In genomic region chr14:71703477-71703876, GRCh38 we compare ENCODE assay signal across 13 cellular contexts.
A peak's percentile ranks its signal among the peaks of the same experiment; 100 is the strongest.
DNase-seq lines count a peak whose midpoint lies in the region; ATAC-seq, FAIRE-seq and TF ChIP-seq lines count a peak whose summit lies in the region.
"Had no signal": no experiment of that assay in that cellular context is flagged by ENCODE, and none has a peak within 500 bp of the region (broad histone marks: within the 10 kb centered on the region; RNA-seq: fewer than 3 reads in every experiment).

No MANE protein-coding gene starts in this region.

- TSS peak; percentile 5 for BruUV-seq in GM12878 (replicated peaks; lab: Mats Ljungman, UMichigan)

- no peaks in the 10 kb centered on the region for H3K79me2 ChIP-seq in GM12878 (ENCODE audit: control insufficient read depth, insufficient read depth, low read length)

- H3K36me3 ChIP-seq in GM12878 (ENCODE audit: control insufficient read depth in 2 of 2, insufficient read depth in 2 of 2, low read length in 1 of 2): peaks cover 2 to 26% of the 10 kb centered on the region in 2 experiments
- no peaks in the 10 kb centered on the region for H3K36me3 ChIP-seq in testis (ENCODE audit: low read depth, missing control alignments)

- SMC1A ChIA-PET in GM12878 (lab: Charles Lee; ENCODE audit: uncharacterized antibody, unreplicated experiment): interaction anchor here (1.4 kb wide), 2 partner anchors 13 to 385 kb away, joined by 3 read pairs; no protein-coding TSS in a partner anchor

- in situ Hi-C loops in GM12878 (cut with MboI): no loop called here

- no peak for TF ChIP-seq RAD21 in GM12878 (IDR thresholded peaks at IDR 0.05; ENCODE audit: insufficient read depth, low read depth, low read length)

- no peak overlapping the region for H3K4me2 ChIP-seq in GM12878 (ENCODE audit: control insufficient read depth, insufficient read depth)

- 98% methylated on average over 4 of the region's 4 CpGs for WGBS in GM12878 (ENCODE audit: insufficient coverage, insufficient replicate concordance, low lambda C conversion rate, missing lambda C conversion rate)
- WGBS in right cardiac atrium: 14% methylated on average over 4 of the region's 4 CpGs
- 23 to 43% methylated on average over 4 of the region's 4 CpGs for WGBS in testis, 2 donors

- CTCF ChIA-PET in GM12878 (lab: Yijun Ruan, JAX): interaction anchor here (1.1 kb wide), 2 partner anchors 8 to 12 kb away, joined by 3 read pairs; no protein-coding TSS in a partner anchor

- RAD21 ChIA-PET in GM12878 (lab: Charles Lee; ENCODE audit: unreplicated experiment): no interaction called here

- intact Hi-C loops in Right ventricle myocardium superior (cut with DNase I) (no loop called here), cardiac septum (cut with DNase I) (no loop called here), GM12878 (cut with micrococcal nuclease; ENCODE audit: unreplicated experiment) (no loop called here), right cardiac atrium (cut with DNase I) (no loop called here), testis (cut with DNase I; ENCODE audit: low total_unique reads) (no loop called here)

- TF ChIP-seq EP300 in GM12878 (IDR thresholded peaks at IDR 0.05; ENCODE audit: borderline replicate concordance in 1 of 2, control insufficient read depth in 1 of 2, low read depth in 2 of 2, low read length in 2 of 2): no peak

- ATAC-seq in Right ventricle myocardium superior (ENCODE audit: poor library complexity): peak; percentile 52
- ATAC-seq in GM12878: no peak
- peak; percentile 40 to 64 for ATAC-seq in right cardiac atrium
- ATAC-seq: psoas muscle had no signal

- TF ChIP-seq POLR2A in GM12878 (IDR thresholded peaks at IDR 0.05; ENCODE audit: low read depth, low read length) (no peak), testis (IDR thresholded peaks at IDR 0.05) (no peak)

- no peak for DNase-seq in Right ventricle myocardium superior
- DNase-seq in cardiac septum (ENCODE audit: low spot score): no peak
- no peak for DNase-seq in GM12878 (ENCODE audit: low read depth, low spot score)
- DNase-seq in right cardiac atrium: no peak
- peak; percentile 40 for DNase-seq in testis
- no peak for DNase-seq in activated CD8-positive, alpha-beta memory T cell treated with anti-CD3 and anti-CD28 coated beads, Interleukin-2, amount 50 U/mL, for 4 hours
- no peak for DNase-seq in DMS114 treated with DMSO at 0.1 percent for 48 hours (lab: John Stamatoyannopoulos, UW; ENCODE audit: unreplicated experiment)
- DNase-seq in SW480 (ENCODE audit: low spot score): no peak
- DNase-seq: kidney glomerular epithelial cell, NCI-H1092 treated with DMSO at 0.1 percent for 48 hours, psoas muscle, thyroid gland had no signal

- H3K9me3 ChIP-seq in GM12878 (replicated peaks; ENCODE audit: control insufficient read depth, insufficient read depth, low read length): no peaks in the 10 kb centered on the region
- H3K9me3 ChIP-seq in right cardiac atrium (ENCODE audit: control insufficient read depth, low read length): no peaks in the 10 kb centered on the region
- no peaks in the 10 kb centered on the region for H3K9me3 ChIP-seq in testis
- H3K9me3 ChIP-seq: esophagus muscularis mucosa, psoas muscle, thyroid gland had no signal

- no peak overlapping the region for H3K9ac ChIP-seq in GM12878 (ENCODE audit: control insufficient read depth, insufficient read depth, low read length)

- POLR2A ChIA-PET in GM12878 (lab: Charles Lee): no interaction called here

- no peaks in the 10 kb centered on the region for H4K20me1 ChIP-seq in GM12878 (ENCODE audit: control insufficient read depth, insufficient read depth)

- H3K27me3 ChIP-seq in GM12878 (replicated peaks in 1 of 2; ENCODE audit: control insufficient read depth in 2 of 2, insufficient read depth in 2 of 2, low read length in 1 of 2) (no peaks in the 10 kb centered on the region), right cardiac atrium (ENCODE audit: control insufficient read depth, insufficient read depth) (no peaks in the 10 kb centered on the region), testis (no peaks in the 10 kb centered on the region)
- H3K27me3 ChIP-seq: esophagus muscularis mucosa, thyroid gland had no signal

- no peak for TF ChIP-seq CTCF in GM12878 (IDR thresholded peaks at IDR 0.05 in 2 of 3, conservative IDR thresholded peaks at IDR 0.05 in 1 of 3; ENCODE audit: control insufficient read depth in 2 of 3, extremely low read depth in 1 of 3, insufficient read depth in 1 of 3, low read depth in 3 of 3, low read length in 3 of 3)
- TF ChIP-seq CTCF in testis (IDR thresholded peaks at IDR 0.05): no peak

- no peaks in the 10 kb centered on the region for H3K4me1 ChIP-seq in GM12878 (ENCODE audit: control insufficient read depth, insufficient read depth, low read length)
- H3K4me1 ChIP-seq in right cardiac atrium (ENCODE audit: control insufficient read depth, insufficient read depth, low read length): no peaks in the 10 kb centered on the region
- no peaks in the 10 kb centered on the region for H3K4me1 ChIP-seq in testis
- H3K4me1 ChIP-seq: psoas muscle had no signal

- no peak overlapping the region for H2AFZ ChIP-seq in GM12878 (ENCODE audit: control insufficient read depth, low read depth, low read length)

- H3K4me3 ChIP-seq in GM12878: no peak overlapping the region
- H3K4me3 ChIP-seq in right cardiac atrium (ENCODE audit: low read length): no peak overlapping the region
- H3K4me3 ChIP-seq in testis: no peak overlapping the region
- H3K4me3 ChIP-seq: esophagus muscularis mucosa, psoas muscle, thyroid gland had no signal

- FAIRE-seq in GM12878 (lab: Jason Lieb, UNC): no peak

- H3K27ac ChIP-seq in GM12878 (ENCODE audit: control insufficient read depth, insufficient read depth) (no peak overlapping the region), right cardiac atrium (ENCODE audit: low read length) (no peak overlapping the region), testis (no peak overlapping the region)
- H3K27ac ChIP-seq: esophagus muscularis mucosa, psoas muscle, thyroid gland had no signal

TF ChIP-seq in GM12878, 131 proteins besides CTCF, POLR2A, EP300 and RAD21:
- TF ChIP-seq ZNF274 (IDR thresholded peaks at IDR 0.05; ENCODE audit: insufficient read depth, insufficient read length): no peak
- TF ChIP-seq POLR2AphosphoS2 (IDR thresholded peaks at IDR 0.05; ENCODE audit: low read depth, low read length): no peak
- TF ChIP-seq CREB1 (IDR thresholded peaks at IDR 0.05; ENCODE audit: low read depth): no peak
- no peak for TF ChIP-seq E2F4 (IDR thresholded peaks at IDR 0.05; ENCODE audit: low read depth, low read length)
- TF ChIP-seq SIN3A (IDR thresholded peaks at IDR 0.05; ENCODE audit: low read depth, low read length): no peak
- no peak for TF ChIP-seq ZBTB33 (IDR thresholded peaks at IDR 0.05)
- no peak for TF ChIP-seq WRNIP1 (IDR thresholded peaks at IDR 0.05; ENCODE audit: borderline replicate concordance, low read depth, low read length)
